In the genomic region with DNA sequence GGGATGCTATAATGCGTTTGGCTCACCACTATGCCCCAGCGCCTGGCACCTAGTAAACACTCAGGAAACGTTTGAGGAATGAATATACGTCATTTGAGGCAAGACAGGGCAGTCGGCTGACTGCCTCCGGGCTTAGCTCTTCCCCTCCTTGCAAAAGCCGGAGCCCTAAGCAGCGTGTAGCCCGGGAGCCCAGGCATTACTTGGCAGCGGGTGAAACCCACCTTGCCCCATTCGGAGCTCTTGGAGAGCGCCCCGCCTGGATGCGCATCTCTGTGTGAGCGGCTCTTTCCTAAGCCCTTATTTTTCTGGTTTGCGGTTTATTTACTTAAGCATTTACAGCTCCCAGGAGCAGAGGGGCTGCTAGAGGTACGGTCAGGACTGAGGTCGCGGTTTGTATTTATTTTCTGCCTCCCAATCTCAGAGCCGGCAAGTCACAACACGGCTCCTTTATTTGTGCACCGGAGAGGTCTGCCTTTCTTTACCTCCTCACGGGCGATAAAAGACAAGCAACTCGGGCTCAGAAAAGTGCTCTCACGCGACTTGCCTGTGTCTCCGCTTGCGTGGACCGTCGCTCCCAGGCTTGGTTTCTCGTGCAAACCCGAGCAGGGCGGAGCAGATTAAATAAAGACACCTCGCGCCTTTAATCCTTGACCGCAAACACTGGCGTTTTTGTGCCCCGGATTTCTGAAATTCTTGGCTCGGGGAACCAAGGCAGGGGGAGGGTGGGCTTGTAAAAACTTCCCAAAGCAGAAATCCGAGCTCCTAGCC, we compare ENCODE assay signal across 8 cellular contexts. TPM values are rescaled to one million over a fixed set of nuclear protein-coding genes. Genes with fewer than 3 reads are reported as not detected.
A peak's percentile ranks its signal among the peaks of the same experiment; 100 is the strongest.
DNase-seq lines count a peak whose midpoint lies in the region; ATAC-seq and TF ChIP-seq lines count a peak whose summit lies in the region.

No MANE protein-coding gene starts in this region.

- H3K4me3 ChIP-seq in Caco-2 (ENCODE audit: low read depth, low read length) (peak overlapping the region; percentile 67), OCI-LY7 (ENCODE audit: low read depth, low read length, poor library complexity, severe bottlenecking) (peak overlapping the region; percentile 91), thyroid gland (replicated peaks in 1 of 3) (peak overlapping the region; percentile 13 to 74 (median 57))

- TF ChIP-seq POLR2A in thyroid gland (IDR thresholded peaks at IDR 0.05), result peak in 1 of 2 donors; percentile 46

- TF ChIP-seq CTCF in Caco-2 (IDR thresholded peaks at IDR 0.05; ENCODE audit: insufficient read depth in 1 of 2, low read depth in 1 of 2, low read length in 1 of 2, severe bottlenecking in 1 of 2, unreplicated experiment in 1 of 2) (no peak), OCI-LY7 (conservative IDR thresholded peaks at IDR 0.05; ENCODE audit: low read length) (peak; percentile 36), thyroid gland (IDR thresholded peaks at IDR 0.05) (no peak)

- WGBS in thyroid gland, 2 donors, result 0% methylated on average over 29 to 41 of the region's 41 CpGs

- H3K27ac Mint-ChIP-seq in Caco-2 (ENCODE audit: unreplicated experiment) (peak overlapping the region; percentile 79), naive B cell (peak overlapping the region in 4 of 6 donors; percentile 59 to 98 (median 97))

- H3K27me3 ChIP-seq in Caco-2 (replicated peaks; ENCODE audit: control insufficient read depth, insufficient read depth, low read length) (no peaks in the 10 kb centered on the region; the same call in 1 of the 2 replicates), thyroid gland (no peaks in the 10 kb centered on the region)

- peaks cover 4% of the 10 kb centered on the region; the same call in 1 of the 2 replicates for H3K4me1 ChIP-seq in Caco-2
- peaks cover 35% of the 10 kb centered on the region for H3K4me1 ChIP-seq in OCI-LY7 (ENCODE audit: insufficient read depth, low read length, poor library complexity, severe bottlenecking)
- H3K4me1 ChIP-seq in thyroid gland, result peaks cover 12 to 17% of the 10 kb centered on the region in 2 donors

- no peaks in the 10 kb centered on the region for H3K9me3 ChIP-seq in Caco-2
- no peaks in the 10 kb centered on the region for H3K9me3 ChIP-seq in OCI-LY7 (ENCODE audit: low read length)
- H3K9me3 ChIP-seq in thyroid gland, result no peaks in the 10 kb centered on the region

- H3K4me1 Mint-ChIP-seq in Caco-2 (ENCODE audit: low read depth, unreplicated experiment), result no peaks in the 10 kb centered on the region
- peaks cover 37 to 46% (median 44%) of the 10 kb centered on the region in 3 donors for H3K4me1 Mint-ChIP-seq in naive B cell

- CTCF ChIA-PET in Caco-2 (lab: Charles Lee), result no interaction called here
- CTCF ChIA-PET in OCI-LY7 (lab: Charles Lee; ENCODE audit: unreplicated experiment), result interaction anchor here (0.6 to 1.7 kb wide), 2 partner anchors 12 to 1405 kb away, joined by 10 to 13 read pairs; no protein-coding TSS in a partner anchor

- peaks cover 41% of the 10 kb centered on the region for H3K79me2 ChIP-seq in OCI-LY7 (ENCODE audit: insufficient read depth, low read depth, low read length)

- H3K27me3 Mint-ChIP-seq in Caco-2 (ENCODE audit: insufficient read depth, unreplicated experiment) (no peaks in the 10 kb centered on the region), naive B cell (no peaks in the 10 kb centered on the region)

- H3K9me2 ChIP-seq in OCI-LY7 (ENCODE audit: insufficient read depth, low read length), result no peaks in the 10 kb centered on the region

- peak overlapping the region; percentile 86 for H3K4me2 ChIP-seq in OCI-LY7 (ENCODE audit: low read length)

- H3K36me3 ChIP-seq in Caco-2 (ENCODE audit: control insufficient read depth, insufficient read depth, low read length) (no peaks in the 10 kb centered on the region), OCI-LY7 (ENCODE audit: insufficient read depth, low read length) (peaks cover 21% of the 10 kb centered on the region), thyroid gland (no peaks in the 10 kb centered on the region)

- peak overlapping the region; percentile 79 for H2AFZ ChIP-seq in OCI-LY7 (ENCODE audit: low read length)

- intact Hi-C loops in Caco-2 (cut with micrococcal nuclease; ENCODE audit: unreplicated experiment) (loop anchor here (1.0 to 5.0 kb wide), 5 partner anchors 25 to 630 kb away; a partner anchor contains a TSS), OCI-LY7 (cut with micrococcal nuclease; ENCODE audit: unreplicated experiment) (loop anchor here (1.0 to 5.0 kb wide), 5 partner anchors 11 to 140 kb away; a partner anchor contains a TSS), thyroid gland (cut with DNase I) (loop anchor here (5.0 kb wide), 1 partner anchor 140 kb away; no protein-coding TSS in a partner anchor)

- no peak overlapping the region for H3K27ac ChIP-seq in OCI-LY7 (ENCODE audit: low read depth, low read length, poor library complexity, severe bottlenecking)
- peak overlapping the region; percentile 72 to 87 (median 84) for H3K27ac ChIP-seq in thyroid gland

- H3K4me3 Mint-ChIP-seq in Caco-2 (ENCODE audit: unreplicated experiment), result peak overlapping the region; percentile 80
- H3K4me3 Mint-ChIP-seq in naive B cell, result peak overlapping the region; percentile 92 to 100 (median 99)

- ATAC-seq in HG02759 (IDR thresholded peaks at IDR 0.05; ENCODE audit: unreplicated experiment), result peak; percentile 9
- peak; percentile 13 to 18 for ATAC-seq in naive B cell (ENCODE audit: low read depth in 2 of 2)
- no peak for ATAC-seq in GM19452 (IDR thresholded peaks at IDR 0.05; ENCODE audit: unreplicated experiment)

- peaks cover 8% of the 10 kb centered on the region for H3K36me3 Mint-ChIP-seq in Caco-2 (ENCODE audit: insufficient read depth, unreplicated experiment)
- H3K36me3 Mint-ChIP-seq in naive B cell, result peaks cover 27 to 28% of the 10 kb centered on the region in 2 donors

- POLR2A ChIA-PET in Caco-2 (lab: Charles Lee), result interaction anchor here (0.5 to 2.0 kb wide), 11 partner anchors 9 to 1574 kb away, joined by 3 to 28 read pairs (median 5); a partner anchor contains a TSS
- POLR2A ChIA-PET in OCI-LY7 (lab: Charles Lee), result interaction anchor here (0.7 to 6.9 kb wide), 14 partner anchors 14 to 704 kb away, joined by 3 to 206 read pairs (median 4); no protein-coding TSS in a partner anchor

- peaks cover 9% of the 10 kb centered on the region; the same call in 1 of the 2 replicates for H4K20me1 ChIP-seq in OCI-LY7 (ENCODE audit: insufficient read depth, low read length)

- H3K9me3 Mint-ChIP-seq in Caco-2 (ENCODE audit: unreplicated experiment) (no peaks in the 10 kb centered on the region), naive B cell (peaks cover 0 to 2% (median 0%) of the 10 kb centered on the region in 7 donors)

- DNase-seq in Caco-2 (peak; percentile 38 to 43), OCI-LY7 (ENCODE audit: low spot score) (peak; percentile 52), fibroblast of gingiva (ENCODE audit: low read depth) (peak; percentile 65), naive B cell (peak; percentile 39), thyroid gland (peak; percentile 65 to 68)
- DNase-seq in activated T-helper 1 cell treated with anti-CD3 and anti-CD28 coated beads, Interleukin-2, amount 50 U/mL, for 16 hours (ENCODE audit: low read depth in 1 of 2, low spot score in 1 of 2), result peak; percentile 12 to 19

- TSS peak; percentile 60 for BruUV-seq in Caco-2 (replicated peaks; lab: Mats Ljungman, UMichigan)
- BruUV-seq in OCI-LY7 (replicated peaks; lab: Mats Ljungman, UMichigan), result no TSS peak

RNA-seq across cellular contexts. Expression of a gene that starts 0.7 kb away (rescaled TPM):
- 8.9 and 10.4 TPM in 2 replicates for total RNA-seq in Caco-2 (2022)
- 84.4 and 87.4 TPM in 2 replicates for total RNA-seq in OCI-LY7 (2014; rRNA removed; shearing (Covaris generic))
- total RNA-seq in OCI-LY7 (2022), result 104 and 133 TPM in 2 replicates
- polyA plus RNA-seq in naive B cell (ENCODE audit: low read depth in 6 of 6), result 100 to 1,000 TPM in 1 of 6 donors, 10 to 100 TPM in 5; 54.8 to 110 (median 87.3) TPM
- 100 to 1,000 TPM; 210 to 261 (median 232) TPM for total RNA-seq in thyroid gland

RNA-seq across cellular contexts. Expression of a gene that starts 25.4 kb away (rescaled TPM):
- total RNA-seq in Caco-2 (2022) (22.9 and 24.4 TPM in 2 replicates), OCI-LY7 (2022) (6.9 and 9.1 TPM in 2 replicates), thyroid gland (10 to 100 TPM; 58.8 to 98.3 (median 74.5) TPM)
- 11.9 and 12.8 TPM in 2 replicates for total RNA-seq in OCI-LY7 (2014; rRNA removed; shearing (Covaris generic))
- polyA plus RNA-seq in naive B cell (ENCODE audit: low read depth in 6 of 6), result 10 to 100 TPM; 18.8 to 27.6 (median 22.2) TPM

Comparison
In these comparisons a context has a peak if more than half of its experiments do, and no peak if none do; other contexts are left out.
1. DNase-seq: peak in every context shown above with its lines; median percentile 66 in thyroid gland; 65 in fibroblast of gingiva; 52 in OCI-LY7; 40 in Caco-2; 39 in naive B cell; 16 in activated T-helper 1 cell treated with anti-CD3 and anti-CD28 coated beads, Interleukin-2, amount 50 U/mL, for 16 hours.